15 cellular contexts compared by ENCODE assay signal in genomic region chr21:19853709-19854575, GRCh38.
DNase-seq lines count a peak whose midpoint lies in the region; ATAC-seq and TF ChIP-seq lines count a peak whose summit lies in the region.
"Had no signal": no experiment of that assay in that cellular context is flagged by ENCODE, and none has a peak within 500 bp of the region (broad histone marks: within the 10 kb centered on the region; RNA-seq: fewer than 3 reads in every experiment).

No MANE protein-coding gene starts in this region.

- H3K4me1 ChIP-seq in neural progenitor cell = no peaks in the 10 kb centered on the region
- H3K4me1 ChIP-seq: ascending aorta, testis had no signal

- no peaks in the 10 kb centered on the region for H3K4me1 Mint-ChIP-seq in WTC11
- no peaks in the 10 kb centered on the region for H3K4me1 Mint-ChIP-seq in neural progenitor cell
- no peaks in the 10 kb centered on the region for H3K4me1 Mint-ChIP-seq in activated naive CD4-positive, alpha-beta T cell treated with anti-CD3 and anti-CD28 coated beads, Interleukin-2, amount 10 ng/mL, durations not matched to agents 7 days and 5 days

- no peaks in the 10 kb centered on the region for H3K27me3 ChIP-seq in neural progenitor cell
- H3K27me3 ChIP-seq: ascending aorta, MG63, testis had no signal

- CTCF ChIA-PET in WTC11 (lab: Charles Lee) = interaction anchor here (1.1 kb wide), 1 partner anchor 72 kb away, joined by 3 read pairs; no protein-coding TSS in a partner anchor
- CTCF ChIA-PET in activated naive CD4-positive, alpha-beta T cell treated with anti-CD3 and anti-CD28 coated beads, Interleukin-2, amount 10 ng/mL, durations not matched to agents 7 days and 5 days (lab: Charles Lee) = no interaction called here

- no peak for TF ChIP-seq CTCF in WTC11 (IDR thresholded peaks at IDR 0.05)
- TF ChIP-seq CTCF in neural progenitor cell (IDR thresholded peaks at IDR 0.05) = no peak

- DNase-seq in GM03348 (ENCODE audit: low spot score) = peak; percentile 3
- peak; percentile 56 for DNase-seq in NCI-H1105 (lab: John Stamatoyannopoulos, UW)
- peak; percentile 16 for DNase-seq in WTC11 (ENCODE audit: low spot score)
- no peak for DNase-seq in neural progenitor cell (ENCODE audit: low spot score)
- DNase-seq in activated naive CD4-positive, alpha-beta T cell treated with anti-CD3 and anti-CD28 coated beads, Interleukin-2, amount 10 ng/mL, durations not matched to agents 7 days and 5 days = no peak
- DNase-seq: activated CD8-positive, alpha-beta memory T cell treated with anti-CD3 and anti-CD28 coated beads for 24 hours; C1 segment of cervical spinal cord; foreskin melanocyte; MG63; testis; WERI-Rb-1 had no signal

- no peaks in the 10 kb centered on the region for H3K27me3 Mint-ChIP-seq in WTC11 (ENCODE audit: low read depth)
- H3K27me3 Mint-ChIP-seq in neural progenitor cell (ENCODE audit: insufficient read depth, low read depth) = no peaks in the 10 kb centered on the region
- no peaks in the 10 kb centered on the region for H3K27me3 Mint-ChIP-seq in activated naive CD4-positive, alpha-beta T cell treated with anti-CD3 and anti-CD28 coated beads, Interleukin-2, amount 10 ng/mL, durations not matched to agents 7 days and 5 days
- H3K27me3 Mint-ChIP-seq: natural killer cell treated with Interleukin-12 subunit alpha and Interleukin-12 subunit beta and Interleukin-15 and Interleukin-18, amount 100 ng/mL, for 72 hours had no signal

- no peaks in the 10 kb centered on the region for H3K9me3 ChIP-seq in neural progenitor cell (ENCODE audit: low read depth)
- H3K9me3 ChIP-seq: ascending aorta, MG63, testis had no signal

- H3K27ac ChIP-seq in neural progenitor cell = no peak overlapping the region
- H3K27ac ChIP-seq: ascending aorta, testis, WERI-Rb-1 had no signal

- H4K20me1 ChIP-seq in neural progenitor cell (ENCODE audit: low read depth) = no peaks in the 10 kb centered on the region

- H3K9me3 Mint-ChIP-seq in WTC11 = 0 out of 2 replicates have a peak, but pooled peaks cover 3% of the 10 kb centered on the region
- H3K9me3 Mint-ChIP-seq in neural progenitor cell = peaks cover 2% of the 10 kb centered on the region
- peaks cover 21% of the 10 kb centered on the region for H3K9me3 Mint-ChIP-seq in activated naive CD4-positive, alpha-beta T cell treated with anti-CD3 and anti-CD28 coated beads, Interleukin-2, amount 10 ng/mL, durations not matched to agents 7 days and 5 days
- H3K9me3 Mint-ChIP-seq: natural killer cell treated with Interleukin-12 subunit alpha and Interleukin-12 subunit beta and Interleukin-15 and Interleukin-18, amount 100 ng/mL, for 72 hours had no signal

- H3K4me2 ChIP-seq in neural progenitor cell = no peak overlapping the region

- H3K27ac Mint-ChIP-seq in WTC11 (no peak overlapping the region), neural progenitor cell (peak overlapping the region; percentile 79)
- H3K27ac Mint-ChIP-seq in activated naive CD4-positive, alpha-beta T cell treated with anti-CD3 and anti-CD28 coated beads, Interleukin-2, amount 10 ng/mL, durations not matched to agents 7 days and 5 days = no peak overlapping the region
- H3K27ac Mint-ChIP-seq: natural killer cell treated with Interleukin-12 subunit alpha and Interleukin-12 subunit beta and Interleukin-15 and Interleukin-18, amount 100 ng/mL, for 72 hours had no signal

- H3K9ac ChIP-seq in neural progenitor cell = no peak overlapping the region

- no peak overlapping the region for H2AFZ ChIP-seq in neural progenitor cell (replicated peaks)

- H3K36me3 Mint-ChIP-seq in WTC11 (no peaks in the 10 kb centered on the region), neural progenitor cell (no peaks in the 10 kb centered on the region)
- H3K36me3 Mint-ChIP-seq in activated naive CD4-positive, alpha-beta T cell treated with anti-CD3 and anti-CD28 coated beads, Interleukin-2, amount 10 ng/mL, durations not matched to agents 7 days and 5 days = no peaks in the 10 kb centered on the region
- H3K36me3 Mint-ChIP-seq: natural killer cell treated with Interleukin-12 subunit alpha and Interleukin-12 subunit beta and Interleukin-15 and Interleukin-18, amount 100 ng/mL, for 72 hours had no signal

- ATAC-seq in WTC11 (peak; percentile 68), GM21619 (IDR thresholded peaks at IDR 0.05; ENCODE audit: unreplicated experiment) (no peak), GM21825 (IDR thresholded peaks at IDR 0.05; ENCODE audit: unreplicated experiment) (no peak)
- ATAC-seq: natural killer cell treated with Interleukin-12 subunit alpha and Interleukin-12 subunit beta and Interleukin-15 and Interleukin-18, amount 100 ng/mL, for 72 hours had no signal

- POLR2A ChIA-PET in WTC11 (lab: Charles Lee) = no interaction called here

- H3K4me3 Mint-ChIP-seq in WTC11 = no peak overlapping the region
- H3K4me3 Mint-ChIP-seq in neural progenitor cell = no peak overlapping the region
- no peak overlapping the region for H3K4me3 Mint-ChIP-seq in activated naive CD4-positive, alpha-beta T cell treated with anti-CD3 and anti-CD28 coated beads, Interleukin-2, amount 10 ng/mL, durations not matched to agents 7 days and 5 days
- H3K4me3 Mint-ChIP-seq: natural killer cell treated with Interleukin-12 subunit alpha and Interleukin-12 subunit beta and Interleukin-15 and Interleukin-18, amount 100 ng/mL, for 72 hours had no signal

- no peaks in the 10 kb centered on the region for H3F3A ChIP-seq in neural progenitor cell (ENCODE audit: low read depth)

- H3K4me3 ChIP-seq in neural progenitor cell = no peak overlapping the region
- H3K4me3 ChIP-seq: ascending aorta, MG63, testis had no signal

- no peaks in the 10 kb centered on the region for H3K36me3 ChIP-seq in neural progenitor cell
- H3K36me3 ChIP-seq: ascending aorta, MG63, WERI-Rb-1 had no signal

- H3K79me2 ChIP-seq in neural progenitor cell (ENCODE audit: low read depth) = no peaks in the 10 kb centered on the region

TF ChIP-seq in WTC11, 78 proteins besides CTCF, POLR2A, EP300 and RAD21 (continues in another document):
- TF ChIP-seq GRHL2 (CRISPR knock-in tag; IDR thresholded peaks at IDR 0.05; ENCODE audit: insufficient replicate concordance, severe bottlenecking) = no peak
- TF ChIP-seq ZNF317 (CRISPR knock-in tag; IDR thresholded peaks at IDR 0.05; ENCODE audit: borderline replicate concordance, low read depth) = no peak
- no peak for TF ChIP-seq PREB (CRISPR knock-in tag; IDR thresholded peaks at IDR 0.05; ENCODE audit: borderline replicate concordance)
- no peak for TF ChIP-seq PRDM15 (CRISPR knock-in tag; IDR thresholded peaks at IDR 0.05)
- no peak for TF ChIP-seq ZNF121 (CRISPR knock-in tag; IDR thresholded peaks at IDR 0.05)
- TF ChIP-seq ZNF396 (CRISPR knock-in tag; IDR thresholded peaks at IDR 0.05; ENCODE audit: borderline replicate concordance) = no peak
- no peak for TF ChIP-seq GABPB1 (CRISPR knock-in tag; IDR thresholded peaks at IDR 0.05)
- no peak for TF ChIP-seq ZBTB43 (CRISPR knock-in tag; IDR thresholded peaks at IDR 0.05)
- no peak for TF ChIP-seq NFYB (CRISPR knock-in tag; conservative IDR thresholded peaks at IDR 0.05; ENCODE audit: low read depth)
- no peak for TF ChIP-seq ZBTB21 (CRISPR knock-in tag; IDR thresholded peaks at IDR 0.05; ENCODE audit: borderline replicate concordance)
- TF ChIP-seq NR2C2 (CRISPR knock-in tag; IDR thresholded peaks at IDR 0.05) = no peak

Comparison
In these comparisons a context has a peak if more than half of its experiments do, and no peak if none do; other contexts are left out.
1. DNase-seq: peak in GM03348 (single experiment), NCI-H1105 (single experiment) and WTC11 (single experiment); none in neural progenitor cell (single experiment) and activated naive CD4-positive, alpha-beta T cell treated with anti-CD3 and anti-CD28 coated beads, Interleukin-2, amount 10 ng/mL, durations not matched to agents 7 days and 5 days (single experiment).